Comparison of ENCODE assay signal across 8 cellular contexts in genomic region chr16:73196670-73197069, GRCh38.
DNase-seq lines count a peak whose midpoint lies in the region; ATAC-seq and TF ChIP-seq lines count a peak whose summit lies in the region.

No MANE protein-coding gene starts in this region.

- in situ Hi-C loops in astrocyte of the cerebellum (cut with HindIII; ENCODE audit: low sequenced_read_pairs) = no loop called here

- peak; percentile 60 for TF ChIP-seq CTCF in AG09309 (IDR thresholded peaks at IDR 0.05; ENCODE audit: control insufficient read depth, insufficient read depth, low read depth, low read length, missing control alignments)
- TF ChIP-seq CTCF in GM12874 (IDR thresholded peaks at IDR 0.05; ENCODE audit: insufficient read depth, low read depth, low read length) = peak; percentile 71
- peak; percentile 58 for TF ChIP-seq CTCF in astrocyte of the cerebellum (IDR thresholded peaks at IDR 0.05; ENCODE audit: low read depth, low read length, missing control alignments)

- H3K4me3 ChIP-seq in AG09309 (ENCODE audit: control insufficient read depth, low read depth, low read length) = no peak overlapping the region
- H3K4me3 ChIP-seq in astrocyte of the cerebellum (ENCODE audit: low read depth, low read length) = no peak overlapping the region

- DNase-seq in AG09309 (ENCODE audit: low read depth) = no peak
- peak; percentile 26 for DNase-seq in NCI-H524 treated with DMSO at 0.1 percent for 48 hours (lab: John Stamatoyannopoulos, UW)
- DNase-seq in astrocyte of the cerebellum (ENCODE audit: low read depth) = peak; percentile 35
- DNase-seq in hippocampal formation (lab: John Stamatoyannopoulos, UW) = peak; percentile 13 to 16
- DNase-seq in stimulated activated CD4-positive, alpha-beta T cell treated with anti-CD3 and anti-CD28 coated beads, Interleukin-2, amount 100 ng/mL, for 24 hours = peak; percentile 19 to 24

- ATAC-seq in HG03066 (IDR thresholded peaks at IDR 0.05; ENCODE audit: low read depth, unreplicated experiment) = peak; percentile 82
- no peak for ATAC-seq in HG02870 (IDR thresholded peaks at IDR 0.05; ENCODE audit: unreplicated experiment)
